ENCODE assay signal across 22 cellular contexts in the genomic region with DNA sequence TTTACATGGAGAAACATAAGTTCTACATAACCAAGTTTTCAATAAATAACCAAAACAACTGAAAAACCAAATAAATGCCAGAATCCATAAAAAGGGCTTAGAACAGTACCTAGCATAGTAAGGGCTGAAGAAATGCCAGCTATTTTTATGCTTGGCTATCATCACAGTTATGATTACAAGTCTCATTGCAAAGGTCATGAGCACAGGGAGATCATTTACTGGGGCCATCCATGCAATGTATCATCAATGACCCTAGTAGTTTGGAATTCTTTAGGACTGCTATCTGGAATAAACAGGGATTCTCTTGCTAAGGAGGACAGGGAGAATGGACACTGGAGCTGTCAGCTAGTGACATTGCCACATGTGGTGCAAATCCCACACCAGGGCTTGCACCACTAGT.
"Had no signal": no experiment of that assay in that cellular context is flagged by ENCODE, and none has a peak within 500 bp of the region (broad histone marks: within the 10 kb centered on the region; RNA-seq: fewer than 3 reads in every experiment).

No MANE protein-coding gene starts in this region.

- FAIRE-seq: endothelial cell of umbilical vein, TTC549 had no signal

- H3K36me3 Mint-ChIP-seq: activated naive CD8-positive, alpha-beta T cell treated with anti-CD3 and anti-CD28 coated beads, Interleukin-2, amount 10 ng/mL, durations not matched to agents 7 days and 5 days; naive B cell; neural progenitor cell had no signal

- DNase-seq: activated CD4-positive, alpha-beta T cell treated with anti-CD3 and anti-CD28 coated beads, Interleukin-2, amount 50 U/mL, for 4 hours; activated naive CD4-positive, alpha-beta T cell; activated naive CD8-positive, alpha-beta T cell treated with anti-CD3 and anti-CD28 coated beads, Interleukin-2, amount 10 ng/mL, durations not matched to agents 7 days and 5 days; activated T-cell treated with anti-CD3 and anti-CD28 coated beads for 4 hours; amygdala; body of pancreas; dermis blood vessel endothelial cell; effector memory CD4-positive, alpha-beta T cell; foreskin melanocyte; glutamatergic neuron; mesenchymal stem cell; mucosa of descending colon; naive B cell; psoas muscle; right cardiac atrium; stimulated activated CD4-positive, alpha-beta T cell treated with anti-CD3 and anti-CD28 coated beads, Interleukin-2, amount 100 ng/mL, for 48 hours; stimulated activated naive CD8-positive, alpha-beta T cell treated with anti-CD3 and anti-CD28 coated beads, Interleukin-15, amount 100 ng/mL, for 72 hours; transverse colon had no signal

- H3K27ac Mint-ChIP-seq: activated naive CD8-positive, alpha-beta T cell treated with anti-CD3 and anti-CD28 coated beads, Interleukin-2, amount 10 ng/mL, durations not matched to agents 7 days and 5 days; activated T-helper 17 cell treated with anti-CD3 and anti-CD28 coated beads, Interleukin-2, amount 50 U/mL, for 72 hours; naive B cell; neural progenitor cell; stimulated activated naive CD8-positive, alpha-beta T cell treated with anti-CD3 and anti-CD28 coated beads, Interleukin-15, amount 100 ng/mL, for 72 hours had no signal

- H3K4me3 Mint-ChIP-seq: activated naive CD8-positive, alpha-beta T cell treated with anti-CD3 and anti-CD28 coated beads, Interleukin-2, amount 10 ng/mL, durations not matched to agents 7 days and 5 days; activated T-helper 17 cell treated with anti-CD3 and anti-CD28 coated beads, Interleukin-2, amount 50 U/mL, for 72 hours; naive B cell; neural progenitor cell; stimulated activated naive CD8-positive, alpha-beta T cell treated with anti-CD3 and anti-CD28 coated beads, Interleukin-15, amount 100 ng/mL, for 72 hours had no signal

- H3K4me1 Mint-ChIP-seq: activated naive CD8-positive, alpha-beta T cell treated with anti-CD3 and anti-CD28 coated beads, Interleukin-2, amount 10 ng/mL, durations not matched to agents 7 days and 5 days; activated T-helper 17 cell treated with anti-CD3 and anti-CD28 coated beads, Interleukin-2, amount 50 U/mL, for 72 hours; stimulated activated naive CD8-positive, alpha-beta T cell treated with anti-CD3 and anti-CD28 coated beads, Interleukin-15, amount 100 ng/mL, for 72 hours had no signal

- H3K9me3 Mint-ChIP-seq: activated naive CD8-positive, alpha-beta T cell treated with anti-CD3 and anti-CD28 coated beads, Interleukin-2, amount 10 ng/mL, durations not matched to agents 7 days and 5 days; activated T-helper 17 cell treated with anti-CD3 and anti-CD28 coated beads, Interleukin-2, amount 50 U/mL, for 72 hours; naive B cell; neural progenitor cell; stimulated activated naive CD8-positive, alpha-beta T cell treated with anti-CD3 and anti-CD28 coated beads, Interleukin-15, amount 100 ng/mL, for 72 hours had no signal
